In genomic region chr1:154864189-154864985, GRCh38 we compare ENCODE assay signal across 14 cellular contexts. TPM values are rescaled to one million over a fixed set of nuclear protein-coding genes. Genes with fewer than 3 reads are reported as not detected.
A peak's percentile ranks its signal among the peaks of the same experiment; 100 is the strongest.
DNase-seq lines count a peak whose midpoint lies in the region; ATAC-seq and TF ChIP-seq lines count a peak whose summit lies in the region.
"Had no signal": no experiment of that assay in that cellular context is flagged by ENCODE, and none has a peak within 500 bp of the region (broad histone marks: within the 10 kb centered on the region; RNA-seq: fewer than 3 reads in every experiment).

No MANE protein-coding gene starts in this region.

- no peaks in the 10 kb centered on the region for H3K27me3 ChIP-seq in left ventricle myocardium inferior (ENCODE audit: low read depth)
- peaks cover 0 to 19% (median 0%) of the 10 kb centered on the region in 7 donors for H3K27me3 ChIP-seq in heart right ventricle
- peaks cover 15 to 76% of the 10 kb centered on the region in 2 experiments for H3K27me3 ChIP-seq in mesenchymal stem cell (ENCODE audit: control insufficient read depth in 1 of 2, insufficient read depth in 1 of 2, low read length in 2 of 2)
- H3K27me3 ChIP-seq in uterus: no peaks in the 10 kb centered on the region

- no peaks in the 10 kb centered on the region for H3K36me3 ChIP-seq in left ventricle myocardium inferior
- H3K36me3 ChIP-seq in heart right ventricle: no peaks in the 10 kb centered on the region
- no peaks in the 10 kb centered on the region for H3K36me3 ChIP-seq in OCI-LY7 (ENCODE audit: insufficient read depth, low read length)
- no peaks in the 10 kb centered on the region for H3K36me3 ChIP-seq in mesenchymal stem cell (ENCODE audit: control insufficient read depth in 1 of 2, insufficient read depth in 2 of 2, low read depth in 1 of 2, low read length in 2 of 2)
- no peaks in the 10 kb centered on the region for H3K36me3 ChIP-seq in uterus

- 92 to 95% methylated on average over 8 of the region's 8 CpGs for WGBS in heart right ventricle, 2 donors
- WGBS in mesenchymal stem cell: 97% methylated on average over 6 of the region's 8 CpGs

- H3K4me2 ChIP-seq in OCI-LY7 (ENCODE audit: low read length) (peak overlapping the region; percentile 85), mesenchymal stem cell (ENCODE audit: low read length, poor library complexity, severe bottlenecking) (no peak overlapping the region)

- H3K14ac ChIP-seq in mesenchymal stem cell (ENCODE audit: low read length in 2 of 2): peak overlapping the region in 1 of 2 experiments; percentile 68

- no peaks in the 10 kb centered on the region for H3K36me3 Mint-ChIP-seq in activated T-helper 2 cell treated with anti-CD3 and anti-CD28 coated beads, Interferon-gamma antibody, Interleukin-2, Interleukin-4, amounts not matched to agents 10 μg/mL and 5 μg/mL and 100 μg/mL, durations not matched to agents 14 hours and 24 hours and 36 hours (ENCODE audit: low read depth)
- H3K36me3 Mint-ChIP-seq: natural killer cell treated with Interleukin-12 subunit alpha and Interleukin-12 subunit beta and Interleukin-15 and Interleukin-18, amount 100 ng/mL, for 72 hours had no signal

- no peaks in the 10 kb centered on the region for H3K9me3 ChIP-seq in left ventricle myocardium inferior (replicated peaks)
- H3K9me3 ChIP-seq in heart right ventricle: no peaks in the 10 kb centered on the region
- H3K9me3 ChIP-seq in OCI-LY7 (ENCODE audit: low read length): no peaks in the 10 kb centered on the region
- no peaks in the 10 kb centered on the region for H3K9me3 ChIP-seq in mesenchymal stem cell (ENCODE audit: control insufficient read depth, low read length)
- no peaks in the 10 kb centered on the region for H3K9me3 ChIP-seq in uterus

- H3K4me3 Mint-ChIP-seq in activated T-helper 2 cell treated with anti-CD3 and anti-CD28 coated beads, Interferon-gamma antibody, Interleukin-2, Interleukin-4, amounts not matched to agents 10 μg/mL and 5 μg/mL and 100 μg/mL, durations not matched to agents 14 hours and 24 hours and 36 hours (ENCODE audit: low read depth): no peak overlapping the region
- H3K4me3 Mint-ChIP-seq: activated T-helper 1 cell treated with anti-CD3 and anti-CD28 coated beads, Interleukin-12 subunit alpha, Interleukin-12 subunit beta, Interleukin-2, Interleukin-4 antibody, amounts not matched to agents 30 ng/mL and 10 ng/mL and 1 ng/mL, durations not matched to agents 14 hours and 24 hours and 36 hours; natural killer cell treated with Interleukin-12 subunit alpha and Interleukin-12 subunit beta and Interleukin-15 and Interleukin-18, amount 100 ng/mL, for 72 hours had no signal

- H3K23ac ChIP-seq in mesenchymal stem cell (ENCODE audit: low read length in 2 of 2): no peak overlapping the region

- H2BK5ac ChIP-seq in mesenchymal stem cell (ENCODE audit: low read depth, low read length, poor library complexity, severe bottlenecking): no peak overlapping the region

- H2BK15ac ChIP-seq in mesenchymal stem cell (ENCODE audit: low read depth, poor library complexity, severe bottlenecking): no peak overlapping the region

- no TSS peak for BruUV-seq in OCI-LY7 (replicated peaks; lab: Mats Ljungman, UMichigan)

- peak overlapping the region; percentile 52 for H4K91ac ChIP-seq in mesenchymal stem cell (ENCODE audit: low read length)

- H3K9me3 Mint-ChIP-seq in activated T-helper 2 cell treated with anti-CD3 and anti-CD28 coated beads, Interferon-gamma antibody, Interleukin-2, Interleukin-4, amounts not matched to agents 10 μg/mL and 5 μg/mL and 100 μg/mL, durations not matched to agents 14 hours and 24 hours and 36 hours: no peaks in the 10 kb centered on the region
- H3K9me3 Mint-ChIP-seq: activated T-helper 1 cell treated with anti-CD3 and anti-CD28 coated beads, Interleukin-12 subunit alpha, Interleukin-12 subunit beta, Interleukin-2, Interleukin-4 antibody, amounts not matched to agents 30 ng/mL and 10 ng/mL and 1 ng/mL, durations not matched to agents 14 hours and 24 hours and 36 hours; natural killer cell treated with Interleukin-12 subunit alpha and Interleukin-12 subunit beta and Interleukin-15 and Interleukin-18, amount 100 ng/mL, for 72 hours had no signal

- H3K27ac ChIP-seq in left ventricle myocardium inferior (replicated peaks): peak overlapping the region; percentile 32
- H3K27ac ChIP-seq in heart right ventricle: no peak overlapping the region
- peak overlapping the region; percentile 91 for H3K27ac ChIP-seq in OCI-LY7 (ENCODE audit: low read depth, low read length, poor library complexity, severe bottlenecking)
- H3K27ac ChIP-seq in mesenchymal stem cell (ENCODE audit: low read length, poor library complexity, severe bottlenecking): no peak overlapping the region
- H3K27ac ChIP-seq in uterus: peak overlapping the region; percentile 13 to 14

- DNase-seq in left ventricle myocardium inferior (no peak), heart right ventricle (no peak), OCI-LY7 (ENCODE audit: low spot score) (peak; percentile 75), mesenchymal stem cell (no peak), uterus (no peak)
- no peak for DNase-seq in activated T-helper 2 cell treated with anti-CD3 and anti-CD28 coated beads, Interferon-gamma antibody, Interleukin-2, Interleukin-4, amounts not matched to agents 10 μg/mL and 5 μg/mL and 100 μg/mL, durations not matched to agents 14 hours and 24 hours and 36 hours (ENCODE audit: low spot score)
- DNase-seq: amniotic stem cell, cerebellar nuclear complex, NCI-H1092 treated with DMSO at 0.1 percent for 48 hours, NCI-H2081 treated with DMSO at 0.1 percent for 48 hours had no signal

- no peak overlapping the region for H3K27ac Mint-ChIP-seq in activated T-helper 2 cell treated with anti-CD3 and anti-CD28 coated beads, Interferon-gamma antibody, Interleukin-2, Interleukin-4, amounts not matched to agents 10 μg/mL and 5 μg/mL and 100 μg/mL, durations not matched to agents 14 hours and 24 hours and 36 hours
- H3K27ac Mint-ChIP-seq: activated T-helper 1 cell treated with anti-CD3 and anti-CD28 coated beads, Interleukin-12 subunit alpha, Interleukin-12 subunit beta, Interleukin-2, Interleukin-4 antibody, amounts not matched to agents 30 ng/mL and 10 ng/mL and 1 ng/mL, durations not matched to agents 14 hours and 24 hours and 36 hours; natural killer cell treated with Interleukin-12 subunit alpha and Interleukin-12 subunit beta and Interleukin-15 and Interleukin-18, amount 100 ng/mL, for 72 hours had no signal

- peaks cover 20% of the 10 kb centered on the region for H3K4me1 Mint-ChIP-seq in activated T-helper 2 cell treated with anti-CD3 and anti-CD28 coated beads, Interferon-gamma antibody, Interleukin-2, Interleukin-4, amounts not matched to agents 10 μg/mL and 5 μg/mL and 100 μg/mL, durations not matched to agents 14 hours and 24 hours and 36 hours (ENCODE audit: low read depth)

- peak overlapping the region; percentile 40 to 57 for H3K4ac ChIP-seq in mesenchymal stem cell (ENCODE audit: low read depth in 1 of 2, low read length in 2 of 2)

- no peak for TF ChIP-seq POLR2A in uterus (IDR thresholded peaks at IDR 0.05)

- H3K9me2 ChIP-seq in OCI-LY7 (ENCODE audit: insufficient read depth, low read length): no peaks in the 10 kb centered on the region

- peak overlapping the region; percentile 70 to 74 for H2BK12ac ChIP-seq in mesenchymal stem cell (ENCODE audit: low read length in 2 of 2)

- no peaks in the 10 kb centered on the region for H4K20me1 ChIP-seq in OCI-LY7 (ENCODE audit: insufficient read depth, low read length)

- no peak overlapping the region for H2BK120ac ChIP-seq in mesenchymal stem cell (ENCODE audit: low read depth, low read length)

- H3K9ac ChIP-seq in mesenchymal stem cell (ENCODE audit: low read length): no peak overlapping the region

- no peak overlapping the region for H2AK5ac ChIP-seq in mesenchymal stem cell (ENCODE audit: low read length, severe bottlenecking)

- CTCF ChIA-PET in OCI-LY7 (lab: Charles Lee; ENCODE audit: unreplicated experiment): no interaction called here

- H2AFZ ChIP-seq in OCI-LY7 (ENCODE audit: low read length) (peak overlapping the region; percentile 34; the same call in 1 of the 2 replicates), mesenchymal stem cell (ENCODE audit: low read depth, low read length) (peak overlapping the region; percentile 18)

- TF ChIP-seq CTCF in left ventricle myocardium inferior (IDR thresholded peaks at IDR 0.05; ENCODE audit: borderline replicate concordance) (no peak), heart right ventricle (IDR thresholded peaks at IDR 0.05) (no peak), OCI-LY7 (conservative IDR thresholded peaks at IDR 0.05; ENCODE audit: low read length) (no peak), uterus (IDR thresholded peaks at IDR 0.05) (no peak)

- intact Hi-C loops in left ventricle myocardium inferior (cut with micrococcal nuclease): no loop called here
- intact Hi-C loops in heart right ventricle (cut with DNase I): loop anchor here in 1 of 10 donors (10.0 kb wide), 1 partner anchor 90 kb away; no protein-coding TSS in a partner anchor
- intact Hi-C loops in OCI-LY7 (cut with micrococcal nuclease; ENCODE audit: unreplicated experiment): loop anchor here (5.0 to 10.0 kb wide), 5 partner anchors 138 to 1630 kb away; partner anchors contain the start of genes ADAR, EFNA4, UBE2Q1 and ZBTB7B
- intact Hi-C loops in uterus (cut with DNase I; ENCODE audit: low total_unique reads): no loop called here
- intact Hi-C loops in activated T-helper 2 cell treated with anti-CD3 and anti-CD28 coated beads, Interferon-gamma antibody, Interleukin-2, Interleukin-4, amounts not matched to agents 10 μg/mL and 5 μg/mL and 100 μg/mL, durations not matched to agents 14 hours and 24 hours and 36 hours (cut with micrococcal nuclease): no loop called here

- H3K27me3 Mint-ChIP-seq in activated T-helper 2 cell treated with anti-CD3 and anti-CD28 coated beads, Interferon-gamma antibody, Interleukin-2, Interleukin-4, amounts not matched to agents 10 μg/mL and 5 μg/mL and 100 μg/mL, durations not matched to agents 14 hours and 24 hours and 36 hours (ENCODE audit: low read depth): peaks cover 28% of the 10 kb centered on the region

- peaks cover 81% of the 10 kb centered on the region for H3K4me1 ChIP-seq in left ventricle myocardium inferior
- H3K4me1 ChIP-seq in heart right ventricle: peaks cover 8 to 60% (median 32%) of the 10 kb centered on the region in 9 donors
- peaks cover 98% of the 10 kb centered on the region for H3K4me1 ChIP-seq in OCI-LY7 (ENCODE audit: insufficient read depth, low read length, poor library complexity, severe bottlenecking)
- peaks cover 29% of the 10 kb centered on the region for H3K4me1 ChIP-seq in mesenchymal stem cell (ENCODE audit: control insufficient read depth, insufficient read depth, low read depth, low read length)
- peaks cover 0 to 10% of the 10 kb centered on the region in 2 donors for H3K4me1 ChIP-seq in uterus

- ATAC-seq in heart right ventricle: no peak
- no peak for ATAC-seq in GM21381 (IDR thresholded peaks at IDR 0.05; ENCODE audit: unreplicated experiment)
- no peak for ATAC-seq in HG03108 (IDR thresholded peaks at IDR 0.05; ENCODE audit: unreplicated experiment)
- ATAC-seq: natural killer cell treated with Interleukin-12 subunit alpha and Interleukin-12 subunit beta and Interleukin-15 and Interleukin-18, amount 100 ng/mL, for 72 hours had no signal

- H4K8ac ChIP-seq in mesenchymal stem cell (ENCODE audit: low read length): peak overlapping the region; percentile 30

- peaks cover 5% of the 10 kb centered on the region; the same call in 1 of the 2 replicates for H3K79me2 ChIP-seq in OCI-LY7 (ENCODE audit: insufficient read depth, low read depth, low read length)

- H3K4me3 ChIP-seq in left ventricle myocardium inferior (no peak overlapping the region), heart right ventricle (no peak overlapping the region), OCI-LY7 (ENCODE audit: low read depth, low read length, poor library complexity, severe bottlenecking) (peak overlapping the region; percentile 59), mesenchymal stem cell (ENCODE audit: insufficient read depth in 1 of 2, low read depth in 1 of 2, low read length in 2 of 2) (no peak overlapping the region), uterus (no peak overlapping the region)

- POLR2A ChIA-PET in OCI-LY7 (lab: Charles Lee): interaction anchor here (1.5 kb wide), 1 partner anchor 27 kb away, joined by 7 read pairs; no protein-coding TSS in a partner anchor

- no peaks in the 10 kb centered on the region for H3K79me1 ChIP-seq in mesenchymal stem cell (replicated peaks; ENCODE audit: low read length, poor library complexity, severe bottlenecking)

- peak overlapping the region; percentile 42 to 75 for H3K18ac ChIP-seq in mesenchymal stem cell (ENCODE audit: low read depth in 1 of 2, low read length in 2 of 2)

RNA-seq across cellular contexts. Expression of gene KCNN3, which starts 5.7 kb away (rescaled TPM):
- total RNA-seq in left ventricle myocardium inferior: 4.8 TPM
- total RNA-seq in heart right ventricle: 1 to 10 TPM in 9 of 10 donors, under 1 TPM in 1; 0.52 to 5.9 (median 2.7) TPM
- under 1 TPM; 0.17 to 0.59 TPM for polyA plus RNA-seq in heart right ventricle
- 11.4 and 14.8 TPM in 2 replicates for total RNA-seq in OCI-LY7 (2014; rRNA removed; shearing (Covaris generic))
- 44.5 and 50.8 TPM in 2 replicates for total RNA-seq in OCI-LY7 (2022)
- polyA plus RNA-seq in mesenchymal stem cell (2013, experiment 1 of 2): 0.81 TPM
- polyA plus RNA-seq in mesenchymal stem cell (2013, experiment 2 of 2): 0.75 TPM
- total RNA-seq in uterus: 10 to 100 TPM in 3 of 4 donors, 1 to 10 TPM in 1; 7.1 to 35.5 (median 12.1) TPM
- total RNA-seq in activated T-helper 2 cell treated with anti-CD3 and anti-CD28 coated beads, Interferon-gamma antibody, Interleukin-2, Interleukin-4, amounts not matched to agents 10 μg/mL and 5 μg/mL and 100 μg/mL, durations not matched to agents 14 hours and 24 hours and 36 hours: 0.39 and 0.91 TPM in 2 replicates

Comparison
In these comparisons a context has a peak if more than half of its experiments do, and no peak if none do; other contexts are left out.
1. H3K27ac ChIP-seq: peak in left ventricle myocardium inferior (single experiment), OCI-LY7 (single experiment) and uterus (2 of 2); none in heart right ventricle (0 of 10) and mesenchymal stem cell (single experiment).